In the genomic region with DNA sequence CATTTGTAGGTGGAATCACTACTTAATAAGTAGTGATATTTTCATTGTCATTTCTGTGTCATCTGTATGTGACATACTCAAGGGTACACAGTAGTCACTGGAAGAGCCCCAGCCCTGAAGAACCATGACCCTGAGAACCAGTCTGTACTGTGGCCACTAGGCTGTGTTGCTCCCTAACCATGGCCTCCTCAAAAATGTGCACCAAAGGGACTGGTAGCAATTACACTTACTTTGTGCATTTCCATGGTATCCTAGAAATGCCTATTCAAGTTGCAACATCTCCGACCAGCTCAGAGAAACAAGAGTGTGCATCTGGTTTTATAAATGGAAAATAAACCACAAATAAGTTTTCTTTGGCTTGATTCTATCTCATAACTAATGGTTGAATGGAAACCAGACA, we compare ENCODE assay signal across 11 cellular contexts.
DNase-seq lines count a peak whose midpoint lies in the region; FAIRE-seq and TF ChIP-seq lines count a peak whose summit lies in the region.
"Had no signal": no experiment of that assay in that cellular context is flagged by ENCODE, and none has a peak within 500 bp of the region (broad histone marks: within the 10 kb centered on the region; RNA-seq: fewer than 3 reads in every experiment).

No MANE protein-coding gene starts in this region.

- no peak overlapping the region for H3K4me3 Mint-ChIP-seq in activated CD4-positive, alpha-beta memory T cell treated with anti-CD3 and anti-CD28 coated beads for 36 hours
- H3K4me3 Mint-ChIP-seq: activated naive CD8-positive, alpha-beta T cell treated with anti-CD3 and anti-CD28 coated beads, Interleukin-2, amount 10 ng/mL, durations not matched to agents 7 days and 5 days had no signal

- POLR2A ChIA-PET in GM10248 (lab: Yijun Ruan, JAX): no interaction called here
- POLR2A ChIA-PET in activated CD4-positive, alpha-beta memory T cell treated with anti-CD3 and anti-CD28 coated beads for 36 hours (lab: Charles Lee): no interaction called here

- peak; percentile 36 for TF ChIP-seq CTCF in GM10248 (IDR thresholded peaks at IDR 0.05; ENCODE audit: control extremely low read depth, extremely low read depth, low read depth, missing control alignments)

- DNase-seq in GM10248 (ENCODE audit: extremely low spot score) (no peak), H54 (ENCODE audit: insufficient read length, low spot score) (no peak), myocyte (ENCODE audit: low read depth) (peak; percentile 49), T1000 (lab: John Stamatoyannopoulos, UW) (no peak), iPS-NIHi11 (ENCODE audit: low spot score) (no peak), AG08396 (ENCODE audit: low spot score) (no peak)
- DNase-seq in activated CD4-positive, alpha-beta memory T cell treated with anti-CD3 and anti-CD28 coated beads for 36 hours: peak; percentile 27
- no peak for DNase-seq in effector CD8-positive, alpha-beta T cell (lab: John Stamatoyannopoulos, UW)
- DNase-seq: activated naive CD8-positive, alpha-beta T cell treated with anti-CD3 and anti-CD28 coated beads, Interleukin-2, amount 10 ng/mL, durations not matched to agents 7 days and 5 days; H7; NCI-H226 had no signal

- H3K36me3 Mint-ChIP-seq in activated CD4-positive, alpha-beta memory T cell treated with anti-CD3 and anti-CD28 coated beads for 36 hours: peaks cover 61% of the 10 kb centered on the region

- peaks cover 67% of the 10 kb centered on the region for H3K4me1 Mint-ChIP-seq in activated CD4-positive, alpha-beta memory T cell treated with anti-CD3 and anti-CD28 coated beads for 36 hours (ENCODE audit: low read depth)

- intact Hi-C loops in activated CD4-positive, alpha-beta memory T cell treated with anti-CD3 and anti-CD28 coated beads for 36 hours (cut with micrococcal nuclease): loop anchor here (2.0 kb wide), 1 partner anchor 52 kb away; no protein-coding TSS in a partner anchor

- H3K27ac Mint-ChIP-seq in activated CD4-positive, alpha-beta memory T cell treated with anti-CD3 and anti-CD28 coated beads for 36 hours: peak overlapping the region; percentile 63
- H3K27ac Mint-ChIP-seq: activated naive CD8-positive, alpha-beta T cell treated with anti-CD3 and anti-CD28 coated beads, Interleukin-2, amount 10 ng/mL, durations not matched to agents 7 days and 5 days had no signal

- CTCF ChIA-PET in GM10248 (lab: Yijun Ruan, JAX): interaction anchor here (0.8 to 1.1 kb wide), 3 partner anchors 9 to 116 kb away, joined by 3 read pairs; no protein-coding TSS in a partner anchor
- CTCF ChIA-PET in activated CD4-positive, alpha-beta memory T cell treated with anti-CD3 and anti-CD28 coated beads for 36 hours (lab: Charles Lee): no interaction called here

- no peaks in the 10 kb centered on the region for H3K9me3 Mint-ChIP-seq in activated CD4-positive, alpha-beta memory T cell treated with anti-CD3 and anti-CD28 coated beads for 36 hours
- H3K9me3 Mint-ChIP-seq: activated naive CD8-positive, alpha-beta T cell treated with anti-CD3 and anti-CD28 coated beads, Interleukin-2, amount 10 ng/mL, durations not matched to agents 7 days and 5 days had no signal

- no peaks in the 10 kb centered on the region for H3K27me3 Mint-ChIP-seq in activated CD4-positive, alpha-beta memory T cell treated with anti-CD3 and anti-CD28 coated beads for 36 hours
- H3K27me3 Mint-ChIP-seq: activated naive CD8-positive, alpha-beta T cell treated with anti-CD3 and anti-CD28 coated beads, Interleukin-2, amount 10 ng/mL, durations not matched to agents 7 days and 5 days had no signal

- no peak for TF ChIP-seq POLR2A in H54 (IDR thresholded peaks at IDR 0.05; ENCODE audit: low read depth, low read length)

- peak; percentile 67 for FAIRE-seq in H54 (lab: Jason Lieb, UNC)

Comparison
In these comparisons a context has a peak if more than half of its experiments do, and no peak if none do; other contexts are left out.
1. DNase-seq: peak in activated CD4-positive, alpha-beta memory T cell treated with anti-CD3 and anti-CD28 coated beads for 36 hours (single experiment) and myocyte (single experiment); none in GM10248 (single experiment), H54 (single experiment), effector CD8-positive, alpha-beta T cell (single experiment), T1000 (single experiment), iPS-NIHi11 (single experiment) and AG08396 (single experiment).